In the genomic region with DNA sequence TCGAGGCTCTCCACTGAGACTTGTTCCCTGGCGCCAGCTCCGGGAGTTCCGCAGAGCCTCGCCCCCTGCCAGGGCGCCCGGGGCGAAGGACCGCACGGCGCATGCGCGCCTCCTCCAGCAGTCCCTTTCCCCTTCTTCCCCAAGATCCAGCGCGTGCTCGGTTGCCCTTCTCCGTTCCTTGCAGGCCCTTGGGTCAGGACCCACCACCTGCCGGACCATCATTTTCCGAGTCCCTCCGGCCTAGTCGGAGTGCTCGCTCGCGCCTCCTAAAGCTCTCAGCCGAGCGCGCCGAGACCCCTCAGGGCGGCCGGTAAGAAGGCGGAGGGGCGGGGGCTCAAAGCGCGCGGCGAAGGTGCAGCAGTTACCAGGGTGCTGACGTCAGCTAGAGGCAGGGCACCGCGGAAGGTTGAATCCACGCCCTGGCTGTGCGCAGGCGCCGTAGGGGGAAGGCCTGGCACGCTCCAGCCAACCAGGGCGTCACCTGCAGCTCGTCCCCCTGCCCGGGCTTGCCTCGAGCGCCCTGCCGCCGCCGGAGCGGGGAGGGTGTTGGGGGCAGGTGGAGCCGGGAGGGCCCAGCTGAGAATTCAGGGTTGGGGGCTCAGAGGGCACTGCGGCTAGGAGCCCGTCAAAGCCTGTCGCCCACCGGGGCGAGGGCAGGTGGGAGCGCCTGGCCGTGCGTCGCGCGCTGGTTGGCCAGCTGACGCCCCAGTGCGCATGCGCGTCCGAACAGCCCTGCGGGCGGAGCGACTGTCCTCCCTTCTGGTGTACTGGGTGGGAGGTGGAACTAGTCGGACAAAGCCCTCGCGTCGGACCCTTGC, we compare ENCODE assay signal across 8 cellular contexts. TPM values are rescaled to one million over a fixed set of nuclear protein-coding genes. Genes with fewer than 3 reads are reported as not detected.
A peak's percentile ranks its signal among the peaks of the same experiment; 100 is the strongest.
DNase-seq lines count a peak whose midpoint lies in the region; ATAC-seq and TF ChIP-seq lines count a peak whose summit lies in the region.

A gene with protein sequence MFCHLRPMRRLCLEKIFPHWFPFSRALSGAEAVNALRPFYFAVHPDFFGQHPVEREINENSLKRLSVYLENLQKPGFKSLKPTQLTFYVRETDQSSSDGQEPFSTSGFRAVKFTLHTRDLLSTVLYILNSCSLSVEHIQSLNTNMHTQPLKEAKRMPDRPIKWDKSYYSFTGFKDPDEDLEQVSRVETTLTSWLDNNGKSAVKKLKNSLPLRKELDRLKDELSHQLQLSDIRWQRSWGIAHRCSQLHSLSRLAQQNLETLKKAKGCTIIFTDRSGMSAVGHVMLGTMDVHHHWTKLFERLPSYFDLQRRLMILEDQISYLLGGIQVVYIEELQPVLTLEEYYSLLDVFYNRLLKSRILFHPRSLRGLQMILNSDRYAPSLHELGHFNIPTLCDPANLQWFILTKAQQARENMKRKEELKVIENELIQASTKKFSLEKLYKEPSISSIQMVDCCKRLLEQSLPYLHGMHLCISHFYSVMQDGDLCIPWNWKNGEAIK (plus strand): TSS at position 757 of the 818 bp plus-strand sequence. CDS start 16,017 bp downstream, outside the sequence.

- H3K79me2 ChIP-seq in trophoblast cell (ENCODE audit: control insufficient read depth, insufficient read depth, low read length, poor library complexity): peaks cover 5% of the 10 kb centered on the region

- H3K4me1 Mint-ChIP-seq in activated naive CD8-positive, alpha-beta T cell treated with anti-CD3 and anti-CD28 coated beads, Interleukin-2, amount 50 U/mL, for 24 hours: peaks cover 24% of the 10 kb centered on the region

- no peak within 1 kb of the TSS for H2AK5ac ChIP-seq in trophoblast cell (ENCODE audit: low read length)

- H3K4me3 ChIP-seq in GM12865 (ENCODE audit: low read depth, low read length) (peak within 1 kb of the TSS; percentile 98), cardiac muscle cell (peak within 1 kb of the TSS; percentile 48), trophoblast cell (ENCODE audit: low read depth, low read length) (peak within 1 kb of the TSS; percentile 87), transverse colon (peak within 1 kb of the TSS; percentile 58 to 78 (median 70))

- no peak within 1 kb of the TSS for H3K23ac ChIP-seq in trophoblast cell (ENCODE audit: low read length)

- H3K4me1 ChIP-seq in cardiac muscle cell (ENCODE audit: low read depth) (peaks cover 6% of the 10 kb centered on the region), trophoblast cell (ENCODE audit: control insufficient read depth in 1 of 2, insufficient read depth in 2 of 2, low read length in 2 of 2) (peaks cover 0 to 8% of the 10 kb centered on the region in 2 experiments), transverse colon (peaks cover 0 to 28% (median 18%) of the 10 kb centered on the region in 4 donors)

- peak within 1 kb of the TSS; percentile 95 for H3K27ac ChIP-seq in cardiac muscle cell
- H3K27ac ChIP-seq in trophoblast cell (ENCODE audit: low read depth, low read length): peak within 1 kb of the TSS; percentile 98
- peak within 1 kb of the TSS; percentile 89 to 97 (median 96) for H3K27ac ChIP-seq in transverse colon

- H3K27ac Mint-ChIP-seq in activated naive CD8-positive, alpha-beta T cell treated with anti-CD3 and anti-CD28 coated beads, Interleukin-2, amount 50 U/mL, for 24 hours: peak within 1 kb of the TSS; percentile 96

- H3K4me2 ChIP-seq in trophoblast cell (ENCODE audit: low read length): peak within 1 kb of the TSS; percentile 72

- H4K8ac ChIP-seq in trophoblast cell (ENCODE audit: low read depth, low read length): peak within 1 kb of the TSS; percentile 85

- WGBS in trophoblast cell (ENCODE audit: extremely low coverage, insufficient coverage, insufficient read length): no CpG with 5 or more reads among the region's 77 CpGs
- WGBS in transverse colon (ENCODE audit: low coverage in 1 of 2), 2 donors: 0% methylated on average over 56 of the region's 77 CpGs; no CpG with 5 or more reads in 1 of the 2 donors

- H3K36me3 ChIP-seq in cardiac muscle cell (no peaks in the 10 kb centered on the region), trophoblast cell (ENCODE audit: control insufficient read depth in 1 of 2, insufficient read depth in 2 of 2, low read length in 2 of 2) (no peaks in the 10 kb centered on the region), transverse colon (no peaks in the 10 kb centered on the region)

- H4K91ac ChIP-seq in trophoblast cell (ENCODE audit: low read depth, low read length): peak within 1 kb of the TSS; percentile 76

- H3K9ac ChIP-seq in trophoblast cell (ENCODE audit: low read length): peak within 1 kb of the TSS; percentile 93

- TF ChIP-seq CTCF in GM12865 (IDR thresholded peaks at IDR 0.05; ENCODE audit: insufficient read depth, low read depth, low read length, missing control alignments): no peak
- no peak for TF ChIP-seq CTCF in cardiac muscle cell (IDR thresholded peaks at IDR 0.05; ENCODE audit: low read depth, low read length)
- TF ChIP-seq CTCF in transverse colon (IDR thresholded peaks at IDR 0.05): no peak

- peaks cover 3% of the 10 kb centered on the region for H3K36me3 Mint-ChIP-seq in activated naive CD8-positive, alpha-beta T cell treated with anti-CD3 and anti-CD28 coated beads, Interleukin-2, amount 50 U/mL, for 24 hours (ENCODE audit: low read depth)

- intact Hi-C loops in transverse colon (cut with DNase I; ENCODE audit: low total_unique reads): loop anchor here (2.0 kb wide), 1 partner anchor 101 kb away; no protein-coding TSS in a partner anchor

- TF ChIP-seq POLR2A in transverse colon (IDR thresholded peaks at IDR 0.05): peak; percentile 95

- in situ Hi-C loops in transverse colon (cut with MboI; ENCODE audit: low pct_ligation_motif_present in 1 of 4, low pct_unique_long_range_greater_than_20kb in 1 of 4, low sequenced_read_pairs in 3 of 4): no loop called here

- H3K27me3 Mint-ChIP-seq in activated naive CD8-positive, alpha-beta T cell treated with anti-CD3 and anti-CD28 coated beads, Interleukin-2, amount 50 U/mL, for 24 hours: no peaks in the 10 kb centered on the region

- peak within 1 kb of the TSS; percentile 77 for H3K14ac ChIP-seq in trophoblast cell (ENCODE audit: low read length)

- no peaks in the 10 kb centered on the region for H3K9me3 ChIP-seq in cardiac muscle cell (ENCODE audit: low read depth)
- H3K9me3 ChIP-seq in trophoblast cell (ENCODE audit: insufficient read depth, low read depth, low read length): no peaks in the 10 kb centered on the region
- H3K9me3 ChIP-seq in transverse colon: no peaks in the 10 kb centered on the region

- H3K4ac ChIP-seq in trophoblast cell (ENCODE audit: low read depth, low read length): peak within 1 kb of the TSS; percentile 36

- H2BK12ac ChIP-seq in trophoblast cell (ENCODE audit: low read length): no peak within 1 kb of the TSS

- no peaks in the 10 kb centered on the region for H3K27me3 ChIP-seq in cardiac muscle cell
- H3K27me3 ChIP-seq in trophoblast cell (ENCODE audit: insufficient read depth, low read length): no peaks in the 10 kb centered on the region
- no peaks in the 10 kb centered on the region for H3K27me3 ChIP-seq in transverse colon

- peak within 1 kb of the TSS; percentile 45 for H2BK120ac ChIP-seq in trophoblast cell (ENCODE audit: insufficient read depth, low read length, poor library complexity)

- peak within 1 kb of the TSS; percentile 44 for H3K18ac ChIP-seq in trophoblast cell (ENCODE audit: low read length)

- H3K9me3 Mint-ChIP-seq in activated naive CD8-positive, alpha-beta T cell treated with anti-CD3 and anti-CD28 coated beads, Interleukin-2, amount 50 U/mL, for 24 hours: no peaks in the 10 kb centered on the region

- DNase-seq in GM12865 (ENCODE audit: low read depth) (peak; percentile 99), NCI-H1417 (lab: John Stamatoyannopoulos, UW) (peak; percentile 92 to 98 (median 95)), SW 1271 (lab: John Stamatoyannopoulos, UW) (peak; percentile 76 to 91), cardiac muscle cell (ENCODE audit: low read depth in 1 of 2, low spot score in 1 of 2) (peak; percentile 99), trophoblast cell (peak; percentile 98 to 99), transverse colon (peak; percentile 99)
- DNase-seq in activated naive CD8-positive, alpha-beta T cell treated with anti-CD3 and anti-CD28 coated beads, Interleukin-2, amount 50 U/mL, for 24 hours: peak; percentile 98

- peak within 1 kb of the TSS; percentile 99 for H3K4me3 Mint-ChIP-seq in activated naive CD8-positive, alpha-beta T cell treated with anti-CD3 and anti-CD28 coated beads, Interleukin-2, amount 50 U/mL, for 24 hours

- H2AFZ ChIP-seq in trophoblast cell (ENCODE audit: insufficient read depth, low read length, poor library complexity): peak within 1 kb of the TSS; percentile 83

- ATAC-seq in HG02759 (IDR thresholded peaks at IDR 0.05; ENCODE audit: unreplicated experiment): peak; percentile 94
- peak; percentile 95 for ATAC-seq in activated naive CD8-positive, alpha-beta T cell treated with anti-CD3 and anti-CD28 coated beads, Interleukin-2, amount 50 U/mL, for 24 hours

- peak within 1 kb of the TSS; percentile 43 for H4K12ac ChIP-seq in trophoblast cell (ENCODE audit: low read depth, low read length)

- TF ChIP-seq EP300 in transverse colon (IDR thresholded peaks at IDR 0.05; ENCODE audit: low read depth): no peak

- H2BK5ac ChIP-seq in trophoblast cell (ENCODE audit: low read depth, low read length, poor library complexity): peak within 1 kb of the TSS; percentile 88

- peaks cover 6% of the 10 kb centered on the region for H3K79me1 ChIP-seq in trophoblast cell (ENCODE audit: low read length)

RNA-seq across cellular contexts. Expression of the gene that starts here (rescaled TPM):
- 10.8 and 12.3 TPM in 2 replicates for total RNA-seq in cardiac muscle cell
- polyA plus RNA-seq in cardiac muscle cell: 15.5 and 20.1 TPM in 2 replicates
- polyA plus RNA-seq in trophoblast cell (2013): 21.6 and 22.8 TPM in 2 replicates
- 10 to 100 TPM in 3 of 4 donors, 1 to 10 TPM in 1; 2.2 to 19.5 (median 14.6) TPM for total RNA-seq in transverse colon

Comparison
In these comparisons a context has a peak if more than half of its experiments do, and no peak if none do; other contexts are left out.
1. Peak in every context shown above with its lines: DNase-seq, ATAC-seq, H3K4me3 ChIP-seq and H3K27ac ChIP-seq.
2. H3K4me3 ChIP-seq: peak in every context shown above with its lines; median percentile 98 in GM12865; 87 in trophoblast cell; 70 in transverse colon; 48 in cardiac muscle cell.